9 cellular contexts compared by ENCODE assay signal in genomic region chr4:87353592-87353991, GRCh38. TPM values are rescaled to one million over a fixed set of nuclear protein-coding genes. Genes with fewer than 3 reads are reported as not detected.
A peak's percentile ranks its signal among the peaks of the same experiment; 100 is the strongest.
DNase-seq lines count a peak whose midpoint lies in the region; ATAC-seq lines count a peak whose summit lies in the region.
"Had no signal": no experiment of that assay in that cellular context is flagged by ENCODE, and none has a peak within 500 bp of the region (broad histone marks: within the 10 kb centered on the region; RNA-seq: fewer than 3 reads in every experiment).

No MANE protein-coding gene starts in this region.

- H3K27me3 Mint-ChIP-seq in activated naive CD8-positive, alpha-beta T cell treated with anti-CD3 and anti-CD28 coated beads, Interleukin-2, amount 50 U/mL, for 24 hours = no peaks in the 10 kb centered on the region
- no peaks in the 10 kb centered on the region for H3K27me3 Mint-ChIP-seq in activated naive CD8-positive, alpha-beta T cell treated with anti-CD3 and anti-CD28 coated beads for 36 hours
- no peaks in the 10 kb centered on the region for H3K27me3 Mint-ChIP-seq in activated naive CD4-positive, alpha-beta T cell treated with anti-CD3 and anti-CD28 coated beads for 36 hours (ENCODE audit: low read depth)

- no peaks in the 10 kb centered on the region for H3K4me1 Mint-ChIP-seq in activated naive CD8-positive, alpha-beta T cell treated with anti-CD3 and anti-CD28 coated beads, Interleukin-2, amount 50 U/mL, for 24 hours
- H3K4me1 Mint-ChIP-seq in activated naive CD8-positive, alpha-beta T cell treated with anti-CD3 and anti-CD28 coated beads for 36 hours = no peaks in the 10 kb centered on the region
- H3K4me1 Mint-ChIP-seq in activated naive CD4-positive, alpha-beta T cell treated with anti-CD3 and anti-CD28 coated beads for 36 hours (ENCODE audit: low read depth) = no peaks in the 10 kb centered on the region

- H3K36me3 Mint-ChIP-seq in activated naive CD8-positive, alpha-beta T cell treated with anti-CD3 and anti-CD28 coated beads, Interleukin-2, amount 50 U/mL, for 24 hours (ENCODE audit: low read depth) = peaks cover 12% of the 10 kb centered on the region
- H3K36me3 Mint-ChIP-seq in activated naive CD8-positive, alpha-beta T cell treated with anti-CD3 and anti-CD28 coated beads for 36 hours = peaks cover 8% of the 10 kb centered on the region
- peaks cover 10% of the 10 kb centered on the region for H3K36me3 Mint-ChIP-seq in activated naive CD4-positive, alpha-beta T cell treated with anti-CD3 and anti-CD28 coated beads for 36 hours (ENCODE audit: low read depth)

- peak; percentile 12 for DNase-seq in activated naive CD8-positive, alpha-beta T cell treated with anti-CD3 and anti-CD28 coated beads, Interleukin-2, amount 50 U/mL, for 24 hours
- DNase-seq in activated naive CD8-positive, alpha-beta T cell treated with anti-CD3 and anti-CD28 coated beads for 36 hours = no peak
- DNase-seq in HCEC 1CT = peak; percentile 29
- peak; percentile 20 for DNase-seq in MG63
- DNase-seq in activated naive CD4-positive, alpha-beta T cell treated with anti-CD3 and anti-CD28 coated beads for 36 hours = peak; percentile 50
- DNase-seq in left ventricle myocardium superior = no peak
- peak; percentile 11 for DNase-seq in stimulated activated CD4-positive, alpha-beta T cell treated with anti-CD3 and anti-CD28 coated beads, Interleukin-4, amount 100 ng/mL, for 1 hour
- no peak for DNase-seq in GM19240 (ENCODE audit: insufficient read length, low spot score)

- no peaks in the 10 kb centered on the region for H3K27me3 ChIP-seq in MG63

- ATAC-seq in activated naive CD8-positive, alpha-beta T cell treated with anti-CD3 and anti-CD28 coated beads, Interleukin-2, amount 50 U/mL, for 24 hours = no peak
- ATAC-seq in left ventricle myocardium superior = peak; percentile 59

- no peaks in the 10 kb centered on the region for H3K9me3 ChIP-seq in MG63
- H3K9me3 ChIP-seq: HAP-1 had no signal

- H3K9me3 Mint-ChIP-seq in activated naive CD8-positive, alpha-beta T cell treated with anti-CD3 and anti-CD28 coated beads, Interleukin-2, amount 50 U/mL, for 24 hours = no peaks in the 10 kb centered on the region
- H3K9me3 Mint-ChIP-seq in activated naive CD8-positive, alpha-beta T cell treated with anti-CD3 and anti-CD28 coated beads for 36 hours = no peaks in the 10 kb centered on the region
- no peaks in the 10 kb centered on the region for H3K9me3 Mint-ChIP-seq in activated naive CD4-positive, alpha-beta T cell treated with anti-CD3 and anti-CD28 coated beads for 36 hours

- intact Hi-C loops in activated naive CD4-positive, alpha-beta T cell treated with anti-CD3 and anti-CD28 coated beads for 36 hours (cut with micrococcal nuclease) = loop anchor here (5.0 kb wide), 2 partner anchors 114 to 494 kb away; no protein-coding TSS in a partner anchor
- intact Hi-C loops in left ventricle myocardium superior (cut with micrococcal nuclease) = no loop called here

- H3K4me3 Mint-ChIP-seq in activated naive CD8-positive, alpha-beta T cell treated with anti-CD3 and anti-CD28 coated beads, Interleukin-2, amount 50 U/mL, for 24 hours = no peak overlapping the region
- no peak overlapping the region for H3K4me3 Mint-ChIP-seq in activated naive CD8-positive, alpha-beta T cell treated with anti-CD3 and anti-CD28 coated beads for 36 hours
- H3K4me3 Mint-ChIP-seq in activated naive CD4-positive, alpha-beta T cell treated with anti-CD3 and anti-CD28 coated beads for 36 hours = no peak overlapping the region

- no peak overlapping the region for H3K27ac Mint-ChIP-seq in activated naive CD8-positive, alpha-beta T cell treated with anti-CD3 and anti-CD28 coated beads, Interleukin-2, amount 50 U/mL, for 24 hours
- no peak overlapping the region for H3K27ac Mint-ChIP-seq in activated naive CD8-positive, alpha-beta T cell treated with anti-CD3 and anti-CD28 coated beads for 36 hours
- no peak overlapping the region for H3K27ac Mint-ChIP-seq in activated naive CD4-positive, alpha-beta T cell treated with anti-CD3 and anti-CD28 coated beads for 36 hours

- H3K36me3 ChIP-seq in MG63 = no peaks in the 10 kb centered on the region

- CTCF ChIA-PET in activated naive CD4-positive, alpha-beta T cell treated with anti-CD3 and anti-CD28 coated beads for 36 hours (lab: Charles Lee) = interaction anchor here (0.9 to 1.0 kb wide), 2 partner anchors 37 to 112 kb away, joined by 4 to 5 read pairs; partner anchors contain the start of gene HSD17B11

- no peak overlapping the region for H3K4me3 ChIP-seq in MG63
- H3K4me3 ChIP-seq: HAP-1 had no signal

RNA-seq across cellular contexts. Expression of gene HSD17B13, which starts 30.9 kb away (rescaled TPM):
- total RNA-seq in activated naive CD8-positive, alpha-beta T cell treated with anti-CD3 and anti-CD28 coated beads for 36 hours = not detected
- total RNA-seq in MG63 (2014; rRNA removed; shearing (Covaris generic); ENCODE audit: low replicate concordance) = 0.17 TPM in 1 of 2 replicates, not detected in the other
- under 1 TPM; 0.10 to 0.12 TPM for total RNA-seq in activated naive CD4-positive, alpha-beta T cell treated with anti-CD3 and anti-CD28 coated beads for 36 hours
- total RNA-seq in left ventricle myocardium superior = 0.15 TPM

RNA-seq across cellular contexts. Expression of gene HSD17B11, which starts 37.4 kb away (rescaled TPM):
- 10 to 100 TPM; 18.2 to 18.7 TPM for total RNA-seq in activated naive CD8-positive, alpha-beta T cell treated with anti-CD3 and anti-CD28 coated beads for 36 hours
- total RNA-seq in MG63 (2014; rRNA removed; shearing (Covaris generic); ENCODE audit: low replicate concordance) = 6.6 and 15.5 TPM in 2 replicates
- total RNA-seq in activated naive CD4-positive, alpha-beta T cell treated with anti-CD3 and anti-CD28 coated beads for 36 hours = 10 to 100 TPM; 14.2 to 15.9 TPM
- 13.5 TPM for total RNA-seq in left ventricle myocardium superior

Comparison
In these comparisons a context has a peak if more than half of its experiments do, and no peak if none do; other contexts are left out.
1. DNase-seq: peak in activated naive CD8-positive, alpha-beta T cell treated with anti-CD3 and anti-CD28 coated beads, Interleukin-2, amount 50 U/mL, for 24 hours (single experiment), HCEC 1CT (single experiment), MG63 (single experiment), activated naive CD4-positive, alpha-beta T cell treated with anti-CD3 and anti-CD28 coated beads for 36 hours (single experiment) and stimulated activated CD4-positive, alpha-beta T cell treated with anti-CD3 and anti-CD28 coated beads, Interleukin-4, amount 100 ng/mL, for 1 hour (single experiment); none in activated naive CD8-positive, alpha-beta T cell treated with anti-CD3 and anti-CD28 coated beads for 36 hours (single experiment), left ventricle myocardium superior (single experiment) and GM19240 (single experiment).